In genomic region chr4:23881052-23881501, GRCh38 we compare ENCODE assay signal across 15 cellular contexts. TPM values are rescaled to one million over a fixed set of nuclear protein-coding genes. Genes with fewer than 3 reads are reported as not detected.
DNase-seq lines count a peak whose midpoint lies in the region; ATAC-seq and TF ChIP-seq lines count a peak whose summit lies in the region.
"Had no signal": no experiment of that assay in that cellular context is flagged by ENCODE, and none has a peak within 500 bp of the region (broad histone marks: within the 10 kb centered on the region; RNA-seq: fewer than 3 reads in every experiment).

No MANE protein-coding gene starts in this region.

- H3K27me3 ChIP-seq in gastroesophageal sphincter = no peaks in the 10 kb centered on the region
- H3K27me3 ChIP-seq in skeletal muscle tissue (ENCODE audit: control insufficient read depth in 3 of 3, insufficient read depth in 3 of 3, low read length in 3 of 3) = no peaks in the 10 kb centered on the region
- H3K27me3 ChIP-seq: neural progenitor cell had no signal

- no peak for TF ChIP-seq EP300 in gastroesophageal sphincter (IDR thresholded peaks at IDR 0.05)

- H3K9me3 ChIP-seq in gastroesophageal sphincter = no peaks in the 10 kb centered on the region
- H3K9me3 ChIP-seq in skeletal muscle tissue (ENCODE audit: control insufficient read depth in 3 of 3, low read length in 3 of 3) = no peaks in the 10 kb centered on the region

- no peaks in the 10 kb centered on the region for H3K36me3 ChIP-seq in gastroesophageal sphincter
- peaks cover 0 to 2% (median 0%) of the 10 kb centered on the region in 3 donors for H3K36me3 ChIP-seq in skeletal muscle tissue (ENCODE audit: control insufficient read depth in 3 of 3, insufficient read depth in 3 of 3, low read length in 3 of 3)
- H3K36me3 ChIP-seq: neural progenitor cell had no signal

- DNase-seq in NCI-H345 (lab: John Stamatoyannopoulos, UW) = peak; percentile 50
- no peak for DNase-seq in NCI-H345 treated with DMSO at 0.1 percent for 48 hours (lab: John Stamatoyannopoulos, UW; ENCODE audit: unreplicated experiment)
- peak; percentile 61 for DNase-seq in NCI-H2196 treated with DMSO at 0.1 percent for 48 hours (lab: John Stamatoyannopoulos, UW; ENCODE audit: unreplicated experiment)
- DNase-seq in NCI-H1436 treated with DMSO at 0.1 percent for 48 hours (lab: John Stamatoyannopoulos, UW) = no peak
- DNase-seq: activated CD4-positive, CD25-positive, alpha-beta regulatory T cell treated with anti-CD3 and anti-CD28 coated beads, Interleukin-2, amount 50 U/mL, for 72 hours; activated T-cell treated with anti-CD3 and anti-CD28 coated beads for 4 hours; H7; NCI-H226; T-helper 1 cell had no signal

- TF ChIP-seq CTCF in gastroesophageal sphincter (IDR thresholded peaks at IDR 0.05) = no peak

- peak overlapping the region; percentile 74 to 87 (median 82) for H3K27ac ChIP-seq in gastroesophageal sphincter
- H3K27ac ChIP-seq in skeletal muscle tissue (ENCODE audit: low read depth, low read length) = no peak overlapping the region
- H3K27ac ChIP-seq: neural progenitor cell had no signal

- H3K9ac ChIP-seq in skeletal muscle tissue (ENCODE audit: low read depth in 1 of 3, low read length in 3 of 3) = peak overlapping the region in 2 of 3 donors; percentile 22 to 34
- H3K9ac ChIP-seq: neural progenitor cell had no signal

- TF ChIP-seq POLR2A in gastroesophageal sphincter (IDR thresholded peaks at IDR 0.05) = no peak

- WGBS in gastroesophageal sphincter (ENCODE audit: low coverage in 1 of 2), 2 donors = 51 to 60% methylated on average over 5 of the region's 5 CpGs

- ATAC-seq in gastroesophageal sphincter = peak; percentile 51
- no peak for ATAC-seq in GM19324 (IDR thresholded peaks at IDR 0.05; ENCODE audit: low FRiP score, unreplicated experiment)
- ATAC-seq in HG02938 (IDR thresholded peaks at IDR 0.05; ENCODE audit: unreplicated experiment) = no peak

- H3K4me3 ChIP-seq in gastroesophageal sphincter (no peak overlapping the region), skeletal muscle tissue (ENCODE audit: low read length in 3 of 3) (no peak overlapping the region)
- H3K4me3 ChIP-seq: neural progenitor cell, skin epidermis had no signal

- H3K4me1 ChIP-seq in gastroesophageal sphincter (peaks cover 3 to 77% (median 7%) of the 10 kb centered on the region in 3 donors), skeletal muscle tissue (ENCODE audit: control insufficient read depth in 3 of 3, insufficient read depth in 3 of 3, low read length in 3 of 3) (peaks cover 38 to 62% (median 50%) of the 10 kb centered on the region in 3 donors)
- H3K4me1 ChIP-seq: neural progenitor cell had no signal

RNA-seq across cellular contexts. Expression of gene PPARGC1A, which starts 8.8 kb away (rescaled TPM):
- total RNA-seq in gastroesophageal sphincter (10 to 100 TPM in 2 of 4 donors, 1 to 10 TPM in 2; 5.8 to 43.7 (median 18.3) TPM), skeletal muscle tissue (12.5 TPM)

Comparison
In these comparisons a context has a peak if more than half of its experiments do, and no peak if none do; other contexts are left out.
1. DNase-seq: peak in NCI-H345 (single experiment) and NCI-H2196 treated with DMSO at 0.1 percent for 48 hours (single experiment); none in NCI-H345 treated with DMSO at 0.1 percent for 48 hours (single experiment) and NCI-H1436 treated with DMSO at 0.1 percent for 48 hours (single experiment).